Comparison of ENCODE assay signal across 8 cellular contexts in the genomic region with DNA sequence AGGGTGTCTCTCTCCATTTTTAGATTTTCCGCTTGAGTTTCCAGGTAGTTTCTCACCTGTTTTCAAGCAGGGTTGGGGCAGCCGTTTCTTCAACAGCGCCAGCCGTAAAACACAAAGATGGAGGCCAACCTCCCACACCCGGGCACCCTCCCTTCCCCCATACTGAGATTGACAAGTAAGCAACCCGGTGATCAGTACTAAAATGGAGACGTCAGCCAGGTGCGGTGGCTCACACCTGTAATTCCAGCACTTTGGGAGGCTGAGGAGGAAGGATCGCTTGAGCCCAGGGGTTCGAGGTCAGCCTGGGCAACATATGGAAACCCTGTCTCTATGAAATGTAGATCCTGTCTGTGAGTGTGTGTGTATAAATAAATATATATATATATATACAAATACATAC. TPM values are rescaled to one million over a fixed set of nuclear protein-coding genes. Genes with fewer than 3 reads are reported as not detected.
DNase-seq lines count a peak whose midpoint lies in the region; ATAC-seq lines count a peak whose summit lies in the region.

No MANE protein-coding gene starts in this region.

- H3K4me3 ChIP-seq in mucosa of rectum (ENCODE audit: low read length in 2 of 2), result peak overlapping the region; percentile 93 to 96

- no peak overlapping the region for H3K9ac ChIP-seq in mucosa of rectum (ENCODE audit: low read depth in 1 of 2, low read length in 2 of 2)

- no peak for DNase-seq in stimulated activated naive CD8-positive, alpha-beta T cell treated with anti-CD3 and anti-CD28 coated beads, Interleukin-15, Interleukin-2, amounts not matched to agents 100 U/mL and 50 U/mL, for 24 hours
- DNase-seq in activated T-helper 2 cell treated with anti-CD3 and anti-CD28 coated beads, Interferon-gamma antibody, Interleukin-2, Interleukin-4, amounts not matched to agents 10 μg/mL and 5 μg/mL and 100 μg/mL, durations not matched to agents 14 hours and 24 hours and 36 hours (ENCODE audit: low spot score), result no peak
- DNase-seq in AG08396 (ENCODE audit: low spot score) (no peak), superior temporal gyrus (ENCODE audit: extremely low spot score) (no peak)

- intact Hi-C loops in activated T-helper 2 cell treated with anti-CD3 and anti-CD28 coated beads, Interferon-gamma antibody, Interleukin-2, Interleukin-4, amounts not matched to agents 10 μg/mL and 5 μg/mL and 100 μg/mL, durations not matched to agents 14 hours and 24 hours and 36 hours (cut with micrococcal nuclease), result loop anchor here (1.0 to 5.0 kb wide), 4 partner anchors 31 to 381 kb away; partner anchors contain the start of genes PDE8A and WDR73

- H3K27me3 ChIP-seq in mucosa of rectum (ENCODE audit: control insufficient read depth in 2 of 2, insufficient read depth in 2 of 2, low read length in 2 of 2), result no peaks in the 10 kb centered on the region

- H3K4me3 Mint-ChIP-seq in stimulated activated naive CD8-positive, alpha-beta T cell treated with anti-CD3 and anti-CD28 coated beads, Interleukin-15, Interleukin-2, amounts not matched to agents 100 ng/mL and 50 ng/mL, for 24 hours, result peak overlapping the region; percentile 93
- H3K4me3 Mint-ChIP-seq in activated T-helper 2 cell treated with anti-CD3 and anti-CD28 coated beads, Interferon-gamma antibody, Interleukin-2, Interleukin-4, amounts not matched to agents 10 μg/mL and 5 μg/mL and 100 μg/mL, durations not matched to agents 14 hours and 24 hours and 36 hours (ENCODE audit: low read depth), result peak overlapping the region; percentile 60

- no peak overlapping the region for H3K27ac Mint-ChIP-seq in stimulated activated naive CD8-positive, alpha-beta T cell treated with anti-CD3 and anti-CD28 coated beads, Interleukin-15, Interleukin-2, amounts not matched to agents 100 ng/mL and 50 ng/mL, for 24 hours
- no peak overlapping the region for H3K27ac Mint-ChIP-seq in activated T-helper 2 cell treated with anti-CD3 and anti-CD28 coated beads, Interferon-gamma antibody, Interleukin-2, Interleukin-4, amounts not matched to agents 10 μg/mL and 5 μg/mL and 100 μg/mL, durations not matched to agents 14 hours and 24 hours and 36 hours

- H3K27ac ChIP-seq in mucosa of rectum (ENCODE audit: low read depth in 2 of 2, low read length in 2 of 2), result no peak overlapping the region

- H3K4me1 ChIP-seq in mucosa of rectum (ENCODE audit: control insufficient read depth in 2 of 2, insufficient read depth in 2 of 2, low read length in 2 of 2), result peaks cover 7 to 8% of the 10 kb centered on the region in 2 donors

- H3K36me3 Mint-ChIP-seq in stimulated activated naive CD8-positive, alpha-beta T cell treated with anti-CD3 and anti-CD28 coated beads, Interleukin-15, Interleukin-2, amounts not matched to agents 100 ng/mL and 50 ng/mL, for 24 hours (ENCODE audit: low read depth), result peaks cover 8% of the 10 kb centered on the region
- peaks cover 10% of the 10 kb centered on the region for H3K36me3 Mint-ChIP-seq in activated T-helper 2 cell treated with anti-CD3 and anti-CD28 coated beads, Interferon-gamma antibody, Interleukin-2, Interleukin-4, amounts not matched to agents 10 μg/mL and 5 μg/mL and 100 μg/mL, durations not matched to agents 14 hours and 24 hours and 36 hours (ENCODE audit: low read depth)

- no peaks in the 10 kb centered on the region for H3K27me3 Mint-ChIP-seq in stimulated activated naive CD8-positive, alpha-beta T cell treated with anti-CD3 and anti-CD28 coated beads, Interleukin-15, Interleukin-2, amounts not matched to agents 100 ng/mL and 50 ng/mL, for 24 hours
- no peaks in the 10 kb centered on the region for H3K27me3 Mint-ChIP-seq in activated T-helper 2 cell treated with anti-CD3 and anti-CD28 coated beads, Interferon-gamma antibody, Interleukin-2, Interleukin-4, amounts not matched to agents 10 μg/mL and 5 μg/mL and 100 μg/mL, durations not matched to agents 14 hours and 24 hours and 36 hours (ENCODE audit: low read depth)

- H3K36me3 ChIP-seq in mucosa of rectum (ENCODE audit: control insufficient read depth in 2 of 2, insufficient read depth in 2 of 2, low read length in 2 of 2), result peaks cover 4% of the 10 kb centered on the region in 2 donors

- H3K9me3 Mint-ChIP-seq in stimulated activated naive CD8-positive, alpha-beta T cell treated with anti-CD3 and anti-CD28 coated beads, Interleukin-15, Interleukin-2, amounts not matched to agents 100 ng/mL and 50 ng/mL, for 24 hours, result no peaks in the 10 kb centered on the region
- no peaks in the 10 kb centered on the region for H3K9me3 Mint-ChIP-seq in activated T-helper 2 cell treated with anti-CD3 and anti-CD28 coated beads, Interferon-gamma antibody, Interleukin-2, Interleukin-4, amounts not matched to agents 10 μg/mL and 5 μg/mL and 100 μg/mL, durations not matched to agents 14 hours and 24 hours and 36 hours

- peaks cover 66% of the 10 kb centered on the region for H3K4me1 Mint-ChIP-seq in stimulated activated naive CD8-positive, alpha-beta T cell treated with anti-CD3 and anti-CD28 coated beads, Interleukin-15, Interleukin-2, amounts not matched to agents 100 ng/mL and 50 ng/mL, for 24 hours (ENCODE audit: low read depth)
- peaks cover 37% of the 10 kb centered on the region for H3K4me1 Mint-ChIP-seq in activated T-helper 2 cell treated with anti-CD3 and anti-CD28 coated beads, Interferon-gamma antibody, Interleukin-2, Interleukin-4, amounts not matched to agents 10 μg/mL and 5 μg/mL and 100 μg/mL, durations not matched to agents 14 hours and 24 hours and 36 hours (ENCODE audit: low read depth)

- ATAC-seq in stimulated activated naive CD8-positive, alpha-beta T cell treated with anti-CD3 and anti-CD28 coated beads, Interleukin-15, Interleukin-2, amounts not matched to agents 100 U/mL and 50 U/mL, for 24 hours, result no peak
- ATAC-seq in HG02642 (IDR thresholded peaks at IDR 0.05; ENCODE audit: poor library complexity, unreplicated experiment) (no peak), HG02588 (IDR thresholded peaks at IDR 0.05; ENCODE audit: unreplicated experiment) (no peak)

- H3K9me3 ChIP-seq in mucosa of rectum (ENCODE audit: control insufficient read depth in 2 of 2, low read length in 2 of 2), result no peaks in the 10 kb centered on the region

RNA-seq across cellular contexts. Expression of gene ZSCAN2, which starts 0.9 kb away (rescaled TPM):
- 10.1 and 10.6 TPM in 2 replicates for total RNA-seq in activated T-helper 2 cell treated with anti-CD3 and anti-CD28 coated beads, Interferon-gamma antibody, Interleukin-2, Interleukin-4, amounts not matched to agents 10 μg/mL and 5 μg/mL and 100 μg/mL, durations not matched to agents 14 hours and 24 hours and 36 hours

RNA-seq across cellular contexts. Expression of gene WDR73, which starts 54.2 kb away (rescaled TPM):
- total RNA-seq in activated T-helper 2 cell treated with anti-CD3 and anti-CD28 coated beads, Interferon-gamma antibody, Interleukin-2, Interleukin-4, amounts not matched to agents 10 μg/mL and 5 μg/mL and 100 μg/mL, durations not matched to agents 14 hours and 24 hours and 36 hours, result 20.5 and 21.3 TPM in 2 replicates

RNA-seq across cellular contexts. Expression of gene NMB, which starts 58.1 kb away (rescaled TPM):
- 2.5 and 3.0 TPM in 2 replicates for total RNA-seq in activated T-helper 2 cell treated with anti-CD3 and anti-CD28 coated beads, Interferon-gamma antibody, Interleukin-2, Interleukin-4, amounts not matched to agents 10 μg/mL and 5 μg/mL and 100 μg/mL, durations not matched to agents 14 hours and 24 hours and 36 hours
